Comparison of ENCODE assay signal across 18 cellular contexts in genomic region chr1:31926252-31926651, GRCh38. TPM values are rescaled to one million over a fixed set of nuclear protein-coding genes. Genes with fewer than 3 reads are reported as not detected.
DNase-seq lines count a peak whose midpoint lies in the region; ATAC-seq, FAIRE-seq and TF ChIP-seq lines count a peak whose summit lies in the region.
"Had no signal": no experiment of that assay in that cellular context is flagged by ENCODE, and none has a peak within 500 bp of the region (broad histone marks: within the 10 kb centered on the region; RNA-seq: fewer than 3 reads in every experiment).

No MANE protein-coding gene starts in this region.

- TF ChIP-seq CTCF in SK-N-SH (IDR thresholded peaks at IDR 0.05): no peak
- TF ChIP-seq CTCF in Loucy (conservative IDR thresholded peaks at IDR 0.05; ENCODE audit: low read length): no peak
- TF ChIP-seq CTCF in GM12878 (IDR thresholded peaks at IDR 0.05 in 2 of 3, conservative IDR thresholded peaks at IDR 0.05 in 1 of 3; ENCODE audit: control insufficient read depth in 2 of 3, extremely low read depth in 1 of 3, insufficient read depth in 1 of 3, low read depth in 3 of 3, low read length in 3 of 3): no peak
- TF ChIP-seq CTCF in spleen (IDR thresholded peaks at IDR 0.05 in 8 of 11, conservative IDR thresholded peaks at IDR 0.05 in 3 of 11): no peak
- no peak for TF ChIP-seq CTCF in breast epithelium (IDR thresholded peaks at IDR 0.05)

- POLR2A ChIA-PET in SK-N-SH (lab: Yijun Ruan, JAX) (no interaction called here), GM12878 (lab: Charles Lee) (interaction anchor here (0.6 to 3.6 kb wide), 10 partner anchors 9 to 147 kb away, joined by 3 to 17 read pairs (median 8); partner anchors contain the start of genes PTP4A2 and TMEM39B)

- no peak overlapping the region for H3K4me3 ChIP-seq in SK-N-SH (ENCODE audit: low read depth in 2 of 2, low read length in 1 of 2)
- no peak overlapping the region for H3K4me3 ChIP-seq in Loucy (ENCODE audit: low read length, poor library complexity, severe bottlenecking)
- H3K4me3 ChIP-seq in GM12878: peak overlapping the region; percentile 66
- peak overlapping the region in 2 of 8 donors; percentile 5 to 50 for H3K4me3 ChIP-seq in spleen
- no peak overlapping the region for H3K4me3 ChIP-seq in breast epithelium
- H3K4me3 ChIP-seq: esophagus squamous epithelium, GM23338, thoracic aorta had no signal

- H3K4me2 ChIP-seq in SK-N-SH (0 out of 2 replicates have a peak overlapping the region, but pooled peaks have one; percentile 5), Loucy (ENCODE audit: low read depth, low read length, poor library complexity, severe bottlenecking) (peak overlapping the region; percentile 57), GM12878 (ENCODE audit: control insufficient read depth, insufficient read depth) (peak overlapping the region; percentile 78)
- H3K4me2 ChIP-seq: GM23338 had no signal

- H3K79me2 ChIP-seq in SK-N-SH (ENCODE audit: insufficient read depth) (peaks cover 100% of the 10 kb centered on the region), Loucy (ENCODE audit: insufficient read depth, low read length) (peaks cover 100% of the 10 kb centered on the region), GM12878 (ENCODE audit: control insufficient read depth, insufficient read depth, low read length) (peaks cover 94% of the 10 kb centered on the region)

- no peak for FAIRE-seq in GM12878 (lab: Jason Lieb, UNC)
- FAIRE-seq: GM12892 had no signal

- 83% methylated on average over 2 of the region's 2 CpGs for WGBS in SK-N-SH (ENCODE audit: low lambda C conversion rate)
- 0% methylated on average over 2 of the region's 2 CpGs for WGBS in GM12878 (ENCODE audit: insufficient coverage, insufficient replicate concordance, low lambda C conversion rate, missing lambda C conversion rate)
- WGBS in spleen, 5 donors: 39 to 44% (median 40%) methylated on average over 2 of the region's 2 CpGs

- RAD21 ChIA-PET in GM12878 (lab: Charles Lee; ENCODE audit: unreplicated experiment): interaction anchor here (0.7 to 3.7 kb wide), 13 partner anchors 9 to 137 kb away, joined by 3 to 26 read pairs (median 6); partner anchors contain the start of gene PTP4A2

- TF ChIP-seq POLR2A in GM12878 (IDR thresholded peaks at IDR 0.05; ENCODE audit: low read depth, low read length) (no peak), spleen (IDR thresholded peaks at IDR 0.05) (no peak), breast epithelium (IDR thresholded peaks at IDR 0.05) (no peak)

- no peak overlapping the region for H2AFZ ChIP-seq in SK-N-SH (ENCODE audit: low read depth)
- H2AFZ ChIP-seq in Loucy (ENCODE audit: low read length): no peak overlapping the region
- no peak overlapping the region for H2AFZ ChIP-seq in GM12878 (ENCODE audit: control insufficient read depth, low read depth, low read length)
- H2AFZ ChIP-seq: GM23338 had no signal

- intact Hi-C loops in GM12878 (cut with micrococcal nuclease; ENCODE audit: unreplicated experiment): no loop called here
- intact Hi-C loops in spleen (cut with DNase I; ENCODE audit: low total_unique reads): no loop called here
- intact Hi-C loops in breast epithelium (cut with DNase I; ENCODE audit: low total_unique reads): no loop called here

- SMC1A ChIA-PET in GM12878 (lab: Charles Lee; ENCODE audit: uncharacterized antibody, unreplicated experiment): interaction anchor here (0.9 to 5.7 kb wide), 13 partner anchors 9 to 111 kb away, joined by 3 to 67 read pairs (median 8); partner anchors contain the start of genes PTP4A2 and SPOCD1

- in situ Hi-C loops in GM12878 (cut with MboI): no loop called here

- H3K9me3 ChIP-seq in SK-N-SH: no peaks in the 10 kb centered on the region
- H3K9me3 ChIP-seq in Loucy (ENCODE audit: insufficient read depth, low read depth, low read length): no peaks in the 10 kb centered on the region
- no peaks in the 10 kb centered on the region for H3K9me3 ChIP-seq in GM12878 (replicated peaks; ENCODE audit: control insufficient read depth, insufficient read depth, low read length)
- no peaks in the 10 kb centered on the region for H3K9me3 ChIP-seq in spleen
- no peaks in the 10 kb centered on the region for H3K9me3 ChIP-seq in breast epithelium
- H3K9me3 ChIP-seq: esophagus squamous epithelium, thoracic aorta had no signal

- H3K9me2 ChIP-seq in SK-N-SH (no peaks in the 10 kb centered on the region), Loucy (replicated peaks; ENCODE audit: low read depth, low read length) (no peaks in the 10 kb centered on the region)

- H3K27ac ChIP-seq in SK-N-SH (ENCODE audit: low read depth in 2 of 2, low read length in 1 of 2): no peak overlapping the region
- H3K27ac ChIP-seq in GM12878 (ENCODE audit: control insufficient read depth, insufficient read depth): peak overlapping the region; percentile 72; the same call in 1 of the 2 replicates
- H3K27ac ChIP-seq in spleen: peak overlapping the region; percentile 11 to 99 (median 80)
- H3K27ac ChIP-seq in breast epithelium: no peak overlapping the region
- H3K27ac ChIP-seq: 22Rv1, RWPE1, thoracic aorta had no signal

- H3F3A ChIP-seq in SK-N-SH (replicated peaks; ENCODE audit: insufficient read depth): peaks cover 15% of the 10 kb centered on the region
- H3F3A ChIP-seq in Loucy (ENCODE audit: low read depth): no peaks in the 10 kb centered on the region

- TF ChIP-seq RAD21 in SK-N-SH (IDR thresholded peaks at IDR 0.05; ENCODE audit: low read length): no peak
- no peak for TF ChIP-seq RAD21 in GM12878 (IDR thresholded peaks at IDR 0.05; ENCODE audit: insufficient read depth, low read depth, low read length)

- H3K9ac ChIP-seq in SK-N-SH (no peak overlapping the region), Loucy (ENCODE audit: low read depth, low read length, poor library complexity, severe bottlenecking) (no peak overlapping the region), GM12878 (ENCODE audit: control insufficient read depth, insufficient read depth, low read length) (0 out of 2 replicates have a peak overlapping the region, but pooled peaks have one; percentile 5)

- no peaks in the 10 kb centered on the region for H3K27me3 ChIP-seq in SK-N-SH (ENCODE audit: insufficient read depth)
- no peaks in the 10 kb centered on the region for H3K27me3 ChIP-seq in Loucy (ENCODE audit: insufficient read depth, low read length, poor library complexity, severe bottlenecking)
- H3K27me3 ChIP-seq in GM12878 (replicated peaks in 1 of 2; ENCODE audit: control insufficient read depth in 2 of 2, insufficient read depth in 2 of 2, low read length in 1 of 2): no peaks in the 10 kb centered on the region
- H3K27me3 ChIP-seq in spleen (replicated peaks in 1 of 7): no peaks in the 10 kb centered on the region
- no peaks in the 10 kb centered on the region for H3K27me3 ChIP-seq in breast epithelium
- H3K27me3 ChIP-seq: esophagus squamous epithelium had no signal

- TF ChIP-seq EP300 in SK-N-SH (IDR thresholded peaks at IDR 0.05; ENCODE audit: borderline replicate concordance in 1 of 2, low read depth in 1 of 2, low read length in 1 of 2) (no peak), GM12878 (IDR thresholded peaks at IDR 0.05; ENCODE audit: borderline replicate concordance in 1 of 2, control insufficient read depth in 1 of 2, low read depth in 2 of 2, low read length in 2 of 2) (no peak)

- CTCF ChIA-PET in SK-N-SH (lab: Yijun Ruan, JAX): interaction anchor here (1.1 to 2.1 kb wide), 7 partner anchors 12 to 262 kb away, joined by 3 to 7 read pairs (median 5); partner anchors contain the start of gene PTP4A2
- CTCF ChIA-PET in GM12878 (lab: Yijun Ruan, JAX): interaction anchor here (0.6 to 2.6 kb wide), 8 partner anchors 8 to 888 kb away, joined by 3 to 15 read pairs (median 5); no protein-coding TSS in a partner anchor

- no TSS peak for BruUV-seq in GM12878 (replicated peaks; lab: Mats Ljungman, UMichigan)

- ATAC-seq in SK-N-SH treated with all-trans-retinoic acid at 6 μM for 48 hours (no peak), GM12878 (peak; percentile 14; the same call in 1 of the 3 replicates), HG03159 (IDR thresholded peaks at IDR 0.05; ENCODE audit: unreplicated experiment) (no peak)

- no peak for DNase-seq in SK-N-SH
- DNase-seq in GM12878 (ENCODE audit: low read depth, low spot score): no peak
- DNase-seq in spleen: no peak
- no peak for DNase-seq in NCI-H1436 (lab: John Stamatoyannopoulos, UW)
- no peak for DNase-seq in breast epithelium (ENCODE audit: low spot score in 2 of 2)
- DNase-seq: central memory CD4-positive, alpha-beta T cell; DMS53; esophagus squamous epithelium; NCI-H510A; retina had no signal

- H3K4me1 ChIP-seq in SK-N-SH (ENCODE audit: control insufficient read depth in 1 of 2, insufficient read depth in 2 of 2, low read depth in 1 of 2, low read length in 1 of 2) (peaks cover 17 to 58% of the 10 kb centered on the region in 2 experiments), Loucy (ENCODE audit: insufficient read depth, low read length, poor library complexity, severe bottlenecking) (peaks cover 45% of the 10 kb centered on the region), GM12878 (ENCODE audit: control insufficient read depth, insufficient read depth, low read length) (peaks cover 24% of the 10 kb centered on the region), spleen (peaks cover 80 to 99% (median 98%) of the 10 kb centered on the region in 6 donors), breast epithelium (peaks cover 0 to 20% of the 10 kb centered on the region in 2 donors)

- peaks cover 96% of the 10 kb centered on the region for H4K20me1 ChIP-seq in SK-N-SH (ENCODE audit: insufficient read depth)
- peaks cover 95% of the 10 kb centered on the region for H4K20me1 ChIP-seq in Loucy (ENCODE audit: insufficient read depth, low read length, poor library complexity, severe bottlenecking)
- H4K20me1 ChIP-seq in GM12878 (ENCODE audit: control insufficient read depth, insufficient read depth): peaks cover 5% of the 10 kb centered on the region

- H3K36me3 ChIP-seq in SK-N-SH (replicated peaks in 1 of 2; ENCODE audit: control insufficient read depth in 1 of 2, insufficient read depth in 2 of 2, low read length in 1 of 2) (peaks cover 0 to 8% of the 10 kb centered on the region in 2 experiments), Loucy (ENCODE audit: insufficient read depth, low read length) (no peaks in the 10 kb centered on the region), GM12878 (ENCODE audit: control insufficient read depth in 2 of 2, insufficient read depth in 2 of 2, low read length in 1 of 2) (peaks cover 1 to 5% of the 10 kb centered on the region in 2 experiments; a peak in 2 of 4 replicates), spleen (no peaks in the 10 kb centered on the region), breast epithelium (no peaks in the 10 kb centered on the region)
- H3K36me3 ChIP-seq: esophagus squamous epithelium, thoracic aorta had no signal

RNA-seq across cellular contexts. Expression of gene PTP4A2, which starts 11.9 kb away (rescaled TPM):
- polyA plus RNA-seq in SK-N-SH (2012; rRNA removed) (41.7 and 46.7 TPM in 2 replicates), GM12878 (2011; rRNA removed) (909 and 1,265 TPM in 2 replicates), GM12878 (2014; fragmentation: Illumina TruSeq; extraction: Trizol) (547 and 710 TPM in 2 replicates), GM12878 (2014; fragmentation: Nextera tagmentation; extraction: Ambion mirVana) (100 to 1,000 TPM; 268 to 424 TPM), GM12878 (2014; rRNA removed) (180 and 224 TPM in 2 replicates), GM12878 (2016; fragmentation: Nextera tagmentation; extraction: Ambion mirVana) (100 to 1,000 TPM; 232 to 423 TPM), spleen (100 to 1,000 TPM in 1 of 3 donors, 10 to 100 TPM in 2; 72.9 to 111 (median 94.2) TPM)
- polyA plus RNA-seq in SK-N-SH (2012; cell fraction: cytosol; rRNA removed): 65.9 and 99.4 TPM in 2 replicates
- 14.6 and 20.7 TPM in 2 replicates for polyA plus RNA-seq in SK-N-SH (2012; cell fraction: nucleus; rRNA removed)
- total RNA-seq in GM12878 (2013; cell fraction: nucleolus; rRNA removed): 309 and 320 TPM in 2 replicates
- total RNA-seq in GM12878 (2014; rRNA removed) (334 and 416 TPM in 2 replicates), GM12878 (2014; rRNA removed; fragmentation: Illumina TruSeq; extraction: Trizol) (390 and 401 TPM in 2 replicates), GM12878 (2021) (348 and 360 TPM in 2 replicates), spleen (100 to 1,000 TPM; 201 to 300 (median 254) TPM), breast epithelium (100 to 1,000 TPM; 225 to 271 (median 252) TPM)
- polyA plus RNA-seq in GM12878 (2011; ENCODE audit: low read depth): 133 TPM
- polyA plus RNA-seq in GM12878 (2011; cell fraction: cytosol; rRNA removed): 152 and 181 TPM in 2 replicates
- polyA plus RNA-seq in GM12878 (2011; cell fraction: nucleus; rRNA removed): 120 and 153 TPM in 2 replicates
- 252 and 315 TPM in 2 replicates for polyA plus RNA-seq in GM12878 (2012)
- polyA minus RNA-seq in GM12878 (2011; rRNA and poly(A)+ RNA removed): 326 and 414 TPM in 2 replicates
- 268 and 284 TPM in 2 replicates for polyA minus RNA-seq in GM12878 (2011; cell fraction: cytosol; rRNA and poly(A)+ RNA removed)
- polyA minus RNA-seq in GM12878 (2011; cell fraction: nucleus; rRNA and poly(A)+ RNA removed): 63.8 and 72.4 TPM in 2 replicates

Comparison
In these comparisons a context has a peak if more than half of its experiments do, and no peak if none do; other contexts are left out.
1. H3K27ac ChIP-seq: peak in GM12878 (single experiment) and spleen (8 of 8); none in SK-N-SH (0 of 2) and breast epithelium (0 of 2).
2. H3K4me2 ChIP-seq: peak in every context shown above with its lines; median percentile 78 in GM12878; 57 in Loucy; 5 in SK-N-SH.
3. Of the 26 proteins assayed by ChIP-seq in both GM12878 and SK-N-SH: peak only in GM12878: NFIC; only in SK-N-SH: none; in both: none; in neither: 25.